21 cellular contexts compared by ENCODE assay signal in the genomic region with DNA sequence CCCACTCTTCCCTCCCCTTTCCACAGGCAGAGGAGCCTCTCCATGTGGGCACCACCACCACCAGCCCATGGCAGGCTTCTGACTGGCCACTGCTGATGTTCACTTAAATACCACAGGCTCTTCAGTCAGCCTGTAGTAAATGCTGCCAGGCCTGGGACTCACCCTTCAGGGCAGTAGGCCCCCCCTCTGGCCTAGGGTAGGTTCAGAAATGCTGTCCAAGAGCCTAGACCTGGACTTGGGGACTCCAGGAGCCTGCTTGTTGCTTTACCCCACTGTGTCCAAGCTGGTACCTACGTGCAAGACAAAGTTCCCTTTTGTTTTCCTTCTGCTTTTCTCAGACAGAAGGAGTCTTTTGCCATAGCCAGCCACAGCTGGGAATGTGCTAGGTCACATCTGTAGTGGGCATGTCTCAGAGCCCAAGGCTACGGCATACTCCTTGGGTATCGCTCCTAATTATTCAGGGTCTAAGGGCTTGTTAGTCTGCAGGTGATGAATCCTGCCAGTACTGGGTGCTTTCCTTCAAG.
"Had no signal": no experiment of that assay in that cellular context is flagged by ENCODE, and none has a peak within 500 bp of the region (broad histone marks: within the 10 kb centered on the region; RNA-seq: fewer than 3 reads in every experiment).

No MANE protein-coding gene starts in this region.

- ATAC-seq: left lung; naive thymus-derived CD8-positive, alpha-beta T cell; sciatic nerve had no signal

- DNase-seq: dorsolateral prefrontal cortex; effector CD4-positive, alpha-beta T cell; kidney; left lung; mesendoderm; midbrain; naive thymus-derived CD8-positive, alpha-beta T cell; stimulated activated CD4-positive, alpha-beta T cell treated with anti-CD3 and anti-CD28 coated beads, Interleukin-12 subunit alpha, Interleukin-12 subunit beta, amount 100 ng/mL, for 4 hours; stimulated activated CD4-positive, alpha-beta T cell treated with anti-CD3 and anti-CD28 coated beads, Interleukin-1b, Interleukin-23, amount 100 ng/mL, for 48 hours; stimulated activated CD4-positive, alpha-beta T cell treated with anti-CD3 and anti-CD28 coated beads, Interleukin-4, amount 100 ng/mL, for 1 hour; stimulated activated CD8-positive, alpha-beta memory T cell treated with anti-CD3 and anti-CD28 coated beads, Interleukin-4, amount 100 ng/mL, for 48 hours; stimulated activated naive CD4-positive, alpha-beta T cell treated with Interleukin-2 at 50 U/mL for 16 hours; transverse colon had no signal

- H3K27me3 ChIP-seq: dorsolateral prefrontal cortex, left lung, neural progenitor cell, transverse colon, vagina had no signal

- H3K4me3 ChIP-seq: dorsolateral prefrontal cortex, left lung, neural progenitor cell, smooth muscle cell, transverse colon, vagina had no signal

- H3K4me1 ChIP-seq: left lung, parathyroid adenoma, transverse colon, vagina had no signal

- H3K27ac ChIP-seq: dorsolateral prefrontal cortex, left lung, neural progenitor cell, parathyroid adenoma, transverse colon, vagina had no signal

- H3K27me3 Mint-ChIP-seq: naive thymus-derived CD8-positive, alpha-beta T cell; progenitor cell of endocrine pancreas had no signal

- H3K27ac Mint-ChIP-seq: neural progenitor cell, progenitor cell of endocrine pancreas had no signal

- H3K36me3 ChIP-seq: neural progenitor cell had no signal

- H3K4me3 Mint-ChIP-seq: naive thymus-derived CD8-positive, alpha-beta T cell; neural progenitor cell had no signal

- FAIRE-seq: colon, frontal cortex, kidney had no signal

- H3K9me3 ChIP-seq: left lung, transverse colon, vagina had no signal
